Comparison of ENCODE assay signal across 21 cellular contexts in the genomic region with DNA sequence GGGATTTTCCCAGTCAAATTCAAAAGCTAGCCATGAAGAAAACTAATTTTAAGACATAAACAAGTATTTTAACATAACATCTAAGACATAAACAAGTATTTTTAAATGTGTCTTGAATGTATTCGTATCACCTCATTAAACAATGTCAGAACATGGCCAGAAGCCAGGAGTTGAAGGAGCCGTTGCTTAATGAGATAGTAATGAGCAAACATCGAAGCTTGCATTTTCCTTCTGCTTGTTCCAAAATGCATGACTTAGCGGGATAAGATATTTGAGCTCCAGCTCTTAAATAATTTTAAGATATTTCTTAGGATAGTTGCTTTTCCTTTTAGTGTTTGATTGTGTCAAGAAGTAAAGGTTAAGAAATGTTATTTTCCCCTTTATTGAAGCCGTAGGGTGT. TPM values are rescaled to one million over a fixed set of nuclear protein-coding genes. Genes with fewer than 3 reads are reported as not detected.
DNase-seq lines count a peak whose midpoint lies in the region; ATAC-seq and TF ChIP-seq lines count a peak whose summit lies in the region.
"Had no signal": no experiment of that assay in that cellular context is flagged by ENCODE, and none has a peak within 500 bp of the region (broad histone marks: within the 10 kb centered on the region; RNA-seq: fewer than 3 reads in every experiment).

No MANE protein-coding gene starts in this region.

- no peak overlapping the region for H3K27ac Mint-ChIP-seq in activated T-helper 2 cell treated with anti-CD3 and anti-CD28 coated beads, Interferon-gamma antibody, Interleukin-2, Interleukin-4, amounts not matched to agents 10 μg/mL and 5 μg/mL and 100 μg/mL, durations not matched to agents 14 hours and 24 hours and 36 hours
- H3K27ac Mint-ChIP-seq: CD4-positive, alpha-beta T cell; IgD-negative memory B cell; T-helper 1 cell treated with Interleukin-12 subunit alpha and Interleukin-12 subunit beta and Interleukin-4 antibody, amounts not matched to agents 30 μg/mL and 1 μg/mL, for 36 hours had no signal

- no peak overlapping the region for H2AFZ ChIP-seq in fibroblast of lung (ENCODE audit: low read length)

- WGBS in adrenal gland, 4 donors: 76 to 84% (median 79%) methylated on average over 5 of the region's 5 CpGs

- H3K9me3 ChIP-seq in HEK293 (ENCODE audit: control insufficient read depth, insufficient read depth, low read depth, low read length) (no peaks in the 10 kb centered on the region), fibroblast of lung (ENCODE audit: control insufficient read depth, insufficient read depth, low read depth, low read length) (no peaks in the 10 kb centered on the region), adrenal gland (replicated peaks in 1 of 3) (no peaks in the 10 kb centered on the region)
- H3K9me3 ChIP-seq: A549, MG63, SJCRH30 had no signal

- no peak overlapping the region for H3K27ac ChIP-seq in HEK293 (ENCODE audit: extremely low read depth, low read depth, low read length)
- no peak overlapping the region for H3K27ac ChIP-seq in fibroblast of lung (ENCODE audit: insufficient read depth, low read length)
- no peak overlapping the region for H3K27ac ChIP-seq in adrenal gland
- H3K27ac ChIP-seq: A549, SJCRH30 had no signal

- CTCF ChIA-PET in HEK293 (lab: Yijun Ruan, JAX): interaction anchor here (0.7 to 4.2 kb wide), 3 partner anchors 11 to 1929 kb away, joined by 4 to 29 read pairs (median 5); no protein-coding TSS in a partner anchor

- no peaks in the 10 kb centered on the region for H3K9me3 Mint-ChIP-seq in activated T-helper 2 cell treated with anti-CD3 and anti-CD28 coated beads, Interferon-gamma antibody, Interleukin-2, Interleukin-4, amounts not matched to agents 10 μg/mL and 5 μg/mL and 100 μg/mL, durations not matched to agents 14 hours and 24 hours and 36 hours
- H3K9me3 Mint-ChIP-seq: CD4-positive, alpha-beta T cell; IgD-negative memory B cell; T-helper 1 cell treated with Interleukin-12 subunit alpha and Interleukin-12 subunit beta and Interleukin-4 antibody, amounts not matched to agents 30 μg/mL and 1 μg/mL, for 36 hours had no signal

- H3K36me3 ChIP-seq in HEK293 (ENCODE audit: control insufficient read depth in 2 of 2, insufficient read depth in 1 of 2, low read length in 2 of 2) (no peaks in the 10 kb centered on the region), fibroblast of lung (ENCODE audit: control insufficient read depth, insufficient read depth, low read length) (no peaks in the 10 kb centered on the region), adrenal gland (replicated peaks in 1 of 2) (no peaks in the 10 kb centered on the region)
- H3K36me3 ChIP-seq: MG63, SJCRH30 had no signal

- intact Hi-C loops in adrenal gland (cut with DNase I): loop anchor here in 1 of 2 donors (10.0 kb wide), 1 partner anchor 124 kb away; no protein-coding TSS in a partner anchor
- intact Hi-C loops in activated T-helper 2 cell treated with anti-CD3 and anti-CD28 coated beads, Interferon-gamma antibody, Interleukin-2, Interleukin-4, amounts not matched to agents 10 μg/mL and 5 μg/mL and 100 μg/mL, durations not matched to agents 14 hours and 24 hours and 36 hours (cut with micrococcal nuclease): no loop called here

- no peaks in the 10 kb centered on the region for H3K36me3 Mint-ChIP-seq in activated T-helper 2 cell treated with anti-CD3 and anti-CD28 coated beads, Interferon-gamma antibody, Interleukin-2, Interleukin-4, amounts not matched to agents 10 μg/mL and 5 μg/mL and 100 μg/mL, durations not matched to agents 14 hours and 24 hours and 36 hours (ENCODE audit: low read depth)
- H3K36me3 Mint-ChIP-seq: IgD-negative memory B cell had no signal

- ATAC-seq in GM19328 (IDR thresholded peaks at IDR 0.05; ENCODE audit: unreplicated experiment): no peak
- ATAC-seq: A549, GM12878, HCT116, Panc1 had no signal

- peak; percentile 15 for DNase-seq in NCI-H1105 treated with DMSO at 0.1 percent for 48 hours (lab: John Stamatoyannopoulos, UW)
- no peak for DNase-seq in NCI-H1105 (lab: John Stamatoyannopoulos, UW)
- DNase-seq in NCI-H748 (lab: John Stamatoyannopoulos, UW; ENCODE audit: unreplicated experiment): peak; percentile 81
- DNase-seq in fibroblast of lung (ENCODE audit: low read depth in 2 of 2): peak; percentile 16 to 63
- no peak for DNase-seq in adrenal gland
- DNase-seq in activated T-helper 2 cell treated with anti-CD3 and anti-CD28 coated beads, Interferon-gamma antibody, Interleukin-2, Interleukin-4, amounts not matched to agents 10 μg/mL and 5 μg/mL and 100 μg/mL, durations not matched to agents 14 hours and 24 hours and 36 hours (ENCODE audit: low spot score): no peak
- DNase-seq: Calu3; CD4-positive, alpha-beta T cell; GOT3; Kasumi-1; MG63; NCI-H1694 treated with DMSO at 0.1 percent for 48 hours; SJCRH30 had no signal

- TF ChIP-seq CTCF in HEK293 (tag by site-specific recombination; IDR thresholded peaks at IDR 0.05): no peak
- no peak for TF ChIP-seq CTCF in fibroblast of lung (conservative IDR thresholded peaks at IDR 0.05 in 1 of 2, IDR thresholded peaks at IDR 0.05 in 1 of 2; ENCODE audit: low read depth in 1 of 2, low read length in 2 of 2)
- TF ChIP-seq CTCF in adrenal gland (IDR thresholded peaks at IDR 0.05): no peak

- H3K27me3 ChIP-seq in fibroblast of lung (ENCODE audit: control insufficient read depth, insufficient read depth, low read length): peaks cover 2% of the 10 kb centered on the region
- peaks cover 21% of the 10 kb centered on the region for H3K27me3 ChIP-seq in adrenal gland
- H3K27me3 ChIP-seq: SJCRH30 had no signal

- H3K4me3 ChIP-seq in HEK293 (ENCODE audit: low read depth, low read length) (no peak overlapping the region), fibroblast of lung (replicated peaks in 1 of 4; ENCODE audit: control extremely low read depth in 1 of 4, insufficient read depth in 1 of 4, low read depth in 3 of 4, low read length in 4 of 4) (no peak overlapping the region), adrenal gland (no peak overlapping the region)
- H3K4me3 ChIP-seq: A549, GM12878, MG63, SJCRH30 had no signal

- POLR2A ChIA-PET in HEK293 (lab: Yijun Ruan, JAX): no interaction called here

- H3K4me2 ChIP-seq in fibroblast of lung (ENCODE audit: extremely low read depth, insufficient read depth, low read length): no peak overlapping the region
- H3K4me2 ChIP-seq: A549 had no signal

- H3K79me2 ChIP-seq in fibroblast of lung (ENCODE audit: control insufficient read depth, insufficient read depth, low read length): peaks cover 2% of the 10 kb centered on the region

- no peak overlapping the region for H3K9ac ChIP-seq in fibroblast of lung (ENCODE audit: insufficient read depth, low read length)

- H3K4me1 ChIP-seq in HEK293 (ENCODE audit: control insufficient read depth, insufficient read depth, low read length): no peaks in the 10 kb centered on the region
- peaks cover 4% of the 10 kb centered on the region for H3K4me1 ChIP-seq in fibroblast of lung (ENCODE audit: control insufficient read depth, extremely low read depth, insufficient read depth, low read length)
- H3K4me1 ChIP-seq in adrenal gland (replicated peaks in 1 of 2): no peaks in the 10 kb centered on the region
- H3K4me1 ChIP-seq: SJCRH30 had no signal

- TF ChIP-seq POLR2A in adrenal gland (IDR thresholded peaks at IDR 0.05): no peak

- peaks cover 14% of the 10 kb centered on the region for H3K4me1 Mint-ChIP-seq in activated T-helper 2 cell treated with anti-CD3 and anti-CD28 coated beads, Interferon-gamma antibody, Interleukin-2, Interleukin-4, amounts not matched to agents 10 μg/mL and 5 μg/mL and 100 μg/mL, durations not matched to agents 14 hours and 24 hours and 36 hours (ENCODE audit: low read depth)

- peaks cover 64% of the 10 kb centered on the region for H3K27me3 Mint-ChIP-seq in activated T-helper 2 cell treated with anti-CD3 and anti-CD28 coated beads, Interferon-gamma antibody, Interleukin-2, Interleukin-4, amounts not matched to agents 10 μg/mL and 5 μg/mL and 100 μg/mL, durations not matched to agents 14 hours and 24 hours and 36 hours (ENCODE audit: low read depth)

- no peaks in the 10 kb centered on the region for H4K20me1 ChIP-seq in fibroblast of lung (ENCODE audit: control insufficient read depth, extremely low read depth, insufficient read depth, low read length)

- H3K4me3 Mint-ChIP-seq in activated T-helper 2 cell treated with anti-CD3 and anti-CD28 coated beads, Interferon-gamma antibody, Interleukin-2, Interleukin-4, amounts not matched to agents 10 μg/mL and 5 μg/mL and 100 μg/mL, durations not matched to agents 14 hours and 24 hours and 36 hours (ENCODE audit: low read depth): no peak overlapping the region
- H3K4me3 Mint-ChIP-seq: CD4-positive, alpha-beta T cell; IgD-negative memory B cell; T-helper 1 cell treated with Interleukin-12 subunit alpha and Interleukin-12 subunit beta and Interleukin-4 antibody, amounts not matched to agents 30 μg/mL and 1 μg/mL, for 36 hours had no signal

TF ChIP-seq in HEK293, 187 proteins besides CTCF, POLR2A, EP300 and RAD21 (continues in another document):
- TF ChIP-seq, protein P1, sequence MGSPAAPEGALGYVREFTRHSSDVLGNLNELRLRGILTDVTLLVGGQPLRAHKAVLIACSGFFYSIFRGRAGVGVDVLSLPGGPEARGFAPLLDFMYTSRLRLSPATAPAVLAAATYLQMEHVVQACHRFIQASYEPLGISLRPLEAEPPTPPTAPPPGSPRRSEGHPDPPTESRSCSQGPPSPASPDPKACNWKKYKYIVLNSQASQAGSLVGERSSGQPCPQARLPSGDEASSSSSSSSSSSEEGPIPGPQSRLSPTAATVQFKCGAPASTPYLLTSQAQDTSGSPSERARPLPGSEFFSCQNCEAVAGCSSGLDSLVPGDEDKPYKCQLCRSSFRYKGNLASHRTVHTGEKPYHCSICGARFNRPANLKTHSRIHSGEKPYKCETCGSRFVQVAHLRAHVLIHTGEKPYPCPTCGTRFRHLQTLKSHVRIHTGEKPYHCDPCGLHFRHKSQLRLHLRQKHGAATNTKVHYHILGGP (tag by site-specific recombination; IDR thresholded peaks at IDR 0.05): no peak

RNA-seq across cellular contexts. Expression of a gene that starts 4.2 kb away (rescaled TPM):
- total RNA-seq in fibroblast of lung (2.5 and 2.6 TPM in 2 replicates), adrenal gland (1 to 10 TPM in 1 of 8 donors, under 1 TPM in 5, not detected in 2; 0.11 to 2.1 (median 0.48) TPM)
- polyA plus RNA-seq in fibroblast of lung (3.2 and 14.1 TPM in 2 replicates), adrenal gland (under 1 TPM; 0.03 to 0.18 (median 0.08) TPM)
- 2.6 and 10.3 TPM in 2 replicates for polyA plus RNA-seq in fibroblast of lung (2012)
- polyA minus RNA-seq in fibroblast of lung (ENCODE audit: low replicate concordance): 9.4 and 35.5 TPM in 2 replicates
- total RNA-seq in activated T-helper 2 cell treated with anti-CD3 and anti-CD28 coated beads, Interferon-gamma antibody, Interleukin-2, Interleukin-4, amounts not matched to agents 10 μg/mL and 5 μg/mL and 100 μg/mL, durations not matched to agents 14 hours and 24 hours and 36 hours: not detected in 2 replicates
- total RNA-seq: GM12878 had no signal
- polyA plus RNA-seq: GM12878, IgD-negative memory B cell had no signal

Comparison
In these comparisons a context has a peak if more than half of its experiments do, and no peak if none do; other contexts are left out.
1. DNase-seq: peak in NCI-H1105 treated with DMSO at 0.1 percent for 48 hours (single experiment), NCI-H748 (single experiment) and fibroblast of lung (2 of 2); none in NCI-H1105 (single experiment), adrenal gland (0 of 7) and activated T-helper 2 cell treated with anti-CD3 and anti-CD28 coated beads, Interferon-gamma antibody, Interleukin-2, Interleukin-4, amounts not matched to agents 10 μg/mL and 5 μg/mL and 100 μg/mL, durations not matched to agents 14 hours and 24 hours and 36 hours (single experiment).